13 cellular contexts compared by ENCODE assay signal in the genomic region with DNA sequence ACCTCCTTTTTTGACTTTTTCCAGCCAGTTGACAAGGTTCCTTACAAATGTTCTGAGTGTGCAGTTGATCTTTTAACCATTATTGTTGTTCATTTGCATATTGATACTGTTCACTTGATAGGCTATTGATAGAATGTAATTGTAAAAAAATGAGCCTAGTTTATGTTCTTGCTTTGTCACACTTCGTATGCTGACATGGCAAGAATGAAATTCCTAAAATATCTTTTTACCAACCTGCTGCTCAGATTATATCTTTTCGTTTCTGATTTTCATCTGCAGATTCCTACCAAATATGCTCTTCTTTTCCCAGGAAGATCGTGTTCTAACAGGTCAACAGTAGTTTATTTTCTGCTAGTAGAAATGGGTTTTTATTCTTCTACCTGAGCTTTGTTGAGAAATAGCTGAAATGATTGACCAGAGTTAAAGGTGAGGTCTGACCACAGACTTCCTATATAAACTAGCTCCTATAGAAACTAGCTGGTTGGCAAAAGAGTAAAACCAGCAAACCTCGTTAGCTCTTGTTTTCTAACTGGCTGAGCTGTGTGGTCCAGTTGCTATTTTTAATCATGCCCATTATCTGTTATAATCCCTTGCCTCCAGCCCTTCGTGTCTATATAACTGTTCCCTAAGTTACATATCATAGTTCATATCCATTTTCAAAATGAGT.
A peak's percentile ranks its signal among the peaks of the same experiment; 100 is the strongest.
DNase-seq lines count a peak whose midpoint lies in the region; ATAC-seq and TF ChIP-seq lines count a peak whose summit lies in the region.
"Had no signal": no experiment of that assay in that cellular context is flagged by ENCODE, and none has a peak within 500 bp of the region (broad histone marks: within the 10 kb centered on the region; RNA-seq: fewer than 3 reads in every experiment).

No MANE protein-coding gene starts in this region.

- ATAC-seq in GM19043 (IDR thresholded peaks at IDR 0.05; ENCODE audit: low read depth, unreplicated experiment) (peak; percentile 45), HG03175 (IDR thresholded peaks at IDR 0.05; ENCODE audit: unreplicated experiment) (peak; percentile 44), WTC11 (no peak), GM19023 (IDR thresholded peaks at IDR 0.05; ENCODE audit: unreplicated experiment) (no peak)

- no peak overlapping the region for H3K4me3 Mint-ChIP-seq in WTC11

- peak overlapping the region; percentile 9; the same call in 1 of the 2 replicates for H3K27ac Mint-ChIP-seq in WTC11

- no peak for TF ChIP-seq CTCF in WTC11 (IDR thresholded peaks at IDR 0.05)

- H3K36me3 Mint-ChIP-seq in WTC11 = no peaks in the 10 kb centered on the region

- no peaks in the 10 kb centered on the region for H3K9me3 Mint-ChIP-seq in WTC11

- peaks cover 11% of the 10 kb centered on the region for H3K4me1 Mint-ChIP-seq in WTC11

- no peak for DNase-seq in WTC11 (ENCODE audit: low spot score)
- DNase-seq in renal cortical epithelial cell (ENCODE audit: low read depth) = peak; percentile 9
- no peak for DNase-seq in activated CD8-positive, alpha-beta memory T cell treated with anti-CD3 and anti-CD28 coated beads, Interleukin-2, amount 50 U/mL, for 4 hours
- no peak for DNase-seq in activated CD4-positive, CD25-positive, alpha-beta regulatory T cell (lab: John Stamatoyannopoulos, UW)
- DNase-seq: DMS 273 treated with DMSO at 0.1 percent for 48 hours, KBM-7, NCI-H1105, NCI-H1694 treated with DMSO at 0.1 percent for 48 hours, NCI-H345, NCI-H526 treated with DMSO at 0.1 percent for 48 hours had no signal

- POLR2A ChIA-PET in WTC11 (lab: Charles Lee) = no interaction called here

- CTCF ChIA-PET in WTC11 (lab: Charles Lee) = interaction anchor here (1.2 kb wide), 1 partner anchor 385 kb away, joined by 3 read pairs; a partner anchor contains a TSS

- H3K27me3 Mint-ChIP-seq in WTC11 (ENCODE audit: low read depth) = no peaks in the 10 kb centered on the region

TF ChIP-seq in WTC11, 78 proteins besides CTCF, POLR2A, EP300 and RAD21:
- TF ChIP-seq NFATC4 (CRISPR knock-in tag; IDR thresholded peaks at IDR 0.05) (no peak), ZNF671 (CRISPR knock-in tag; IDR thresholded peaks at IDR 0.05) (no peak), TCF7 (CRISPR knock-in tag; IDR thresholded peaks at IDR 0.05; ENCODE audit: low read depth) (no peak), PRRX2 (CRISPR knock-in tag; IDR thresholded peaks at IDR 0.05) (no peak), ZNF219 (CRISPR knock-in tag; IDR thresholded peaks at IDR 0.05; ENCODE audit: borderline replicate concordance) (no peak), ZNF232 (CRISPR knock-in tag; IDR thresholded peaks at IDR 0.05) (no peak), CREM (CRISPR knock-in tag; IDR thresholded peaks at IDR 0.05) (no peak)
- TF ChIP-seq, protein P1, sequence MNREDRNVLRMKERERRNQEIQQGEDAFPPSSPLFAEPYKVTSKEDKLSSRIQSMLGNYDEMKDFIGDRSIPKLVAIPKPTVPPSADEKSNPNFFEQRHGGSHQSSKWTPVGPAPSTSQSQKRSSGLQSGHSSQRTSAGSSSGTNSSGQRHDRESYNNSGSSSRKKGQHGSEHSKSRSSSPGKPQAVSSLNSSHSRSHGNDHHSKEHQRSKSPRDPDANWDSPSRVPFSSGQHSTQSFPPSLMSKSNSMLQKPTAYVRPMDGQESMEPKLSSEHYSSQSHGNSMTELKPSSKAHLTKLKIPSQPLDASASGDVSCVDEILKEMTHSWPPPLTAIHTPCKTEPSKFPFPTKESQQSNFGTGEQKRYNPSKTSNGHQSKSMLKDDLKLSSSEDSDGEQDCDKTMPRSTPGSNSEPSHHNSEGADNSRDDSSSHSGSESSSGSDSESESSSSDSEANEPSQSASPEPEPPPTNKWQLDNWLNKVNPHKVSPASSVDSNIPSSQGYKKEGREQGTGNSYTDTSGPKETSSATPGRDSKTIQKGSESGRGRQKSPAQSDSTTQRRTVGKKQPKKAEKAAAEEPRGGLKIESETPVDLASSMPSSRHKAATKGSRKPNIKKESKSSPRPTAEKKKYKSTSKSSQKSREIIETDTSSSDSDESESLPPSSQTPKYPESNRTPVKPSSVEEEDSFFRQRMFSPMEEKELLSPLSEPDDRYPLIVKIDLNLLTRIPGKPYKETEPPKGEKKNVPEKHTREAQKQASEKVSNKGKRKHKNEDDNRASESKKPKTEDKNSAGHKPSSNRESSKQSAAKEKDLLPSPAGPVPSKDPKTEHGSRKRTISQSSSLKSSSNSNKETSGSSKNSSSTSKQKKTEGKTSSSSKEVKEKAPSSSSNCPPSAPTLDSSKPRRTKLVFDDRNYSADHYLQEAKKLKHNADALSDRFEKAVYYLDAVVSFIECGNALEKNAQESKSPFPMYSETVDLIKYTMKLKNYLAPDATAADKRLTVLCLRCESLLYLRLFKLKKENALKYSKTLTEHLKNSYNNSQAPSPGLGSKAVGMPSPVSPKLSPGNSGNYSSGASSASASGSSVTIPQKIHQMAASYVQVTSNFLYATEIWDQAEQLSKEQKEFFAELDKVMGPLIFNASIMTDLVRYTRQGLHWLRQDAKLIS (CRISPR knock-in tag; IDR thresholded peaks at IDR 0.05; ENCODE audit: borderline replicate concordance) = no peak

Comparison
In these comparisons a context has a peak if more than half of its experiments do, and no peak if none do; other contexts are left out.
1. ATAC-seq: peak in GM19043 (single experiment) and HG03175 (single experiment); none in WTC11 (single experiment) and GM19023 (single experiment).